Comparison of ENCODE assay signal across 1 cellular context in the genomic region with DNA sequence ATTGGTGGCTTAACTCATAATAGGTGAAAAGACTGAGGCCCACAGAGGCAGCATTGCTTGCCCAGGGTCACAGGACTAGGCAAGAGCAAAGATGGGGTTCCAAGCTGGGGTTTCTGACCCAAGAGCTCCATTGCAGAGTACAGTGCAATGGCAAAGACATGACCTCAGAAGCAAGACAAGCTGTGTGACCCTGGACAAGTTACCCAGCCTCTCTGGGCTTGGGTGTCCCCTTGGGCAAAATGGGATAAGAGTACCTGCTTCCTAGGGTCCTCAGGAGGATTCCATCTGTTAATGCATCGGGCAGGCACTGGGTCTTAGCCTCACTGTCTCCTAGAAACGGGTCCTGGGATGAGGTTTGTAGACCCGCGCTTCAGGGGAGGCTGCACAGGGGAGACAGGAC.
TF ChIP-seq lines count a peak whose summit lies in the region.

No MANE protein-coding gene starts in this region.

TF ChIP-seq in K562, 482 proteins besides CTCF, POLR2A, EP300 and RAD21 (continued from another document):
- TF ChIP-seq, protein P1, sequence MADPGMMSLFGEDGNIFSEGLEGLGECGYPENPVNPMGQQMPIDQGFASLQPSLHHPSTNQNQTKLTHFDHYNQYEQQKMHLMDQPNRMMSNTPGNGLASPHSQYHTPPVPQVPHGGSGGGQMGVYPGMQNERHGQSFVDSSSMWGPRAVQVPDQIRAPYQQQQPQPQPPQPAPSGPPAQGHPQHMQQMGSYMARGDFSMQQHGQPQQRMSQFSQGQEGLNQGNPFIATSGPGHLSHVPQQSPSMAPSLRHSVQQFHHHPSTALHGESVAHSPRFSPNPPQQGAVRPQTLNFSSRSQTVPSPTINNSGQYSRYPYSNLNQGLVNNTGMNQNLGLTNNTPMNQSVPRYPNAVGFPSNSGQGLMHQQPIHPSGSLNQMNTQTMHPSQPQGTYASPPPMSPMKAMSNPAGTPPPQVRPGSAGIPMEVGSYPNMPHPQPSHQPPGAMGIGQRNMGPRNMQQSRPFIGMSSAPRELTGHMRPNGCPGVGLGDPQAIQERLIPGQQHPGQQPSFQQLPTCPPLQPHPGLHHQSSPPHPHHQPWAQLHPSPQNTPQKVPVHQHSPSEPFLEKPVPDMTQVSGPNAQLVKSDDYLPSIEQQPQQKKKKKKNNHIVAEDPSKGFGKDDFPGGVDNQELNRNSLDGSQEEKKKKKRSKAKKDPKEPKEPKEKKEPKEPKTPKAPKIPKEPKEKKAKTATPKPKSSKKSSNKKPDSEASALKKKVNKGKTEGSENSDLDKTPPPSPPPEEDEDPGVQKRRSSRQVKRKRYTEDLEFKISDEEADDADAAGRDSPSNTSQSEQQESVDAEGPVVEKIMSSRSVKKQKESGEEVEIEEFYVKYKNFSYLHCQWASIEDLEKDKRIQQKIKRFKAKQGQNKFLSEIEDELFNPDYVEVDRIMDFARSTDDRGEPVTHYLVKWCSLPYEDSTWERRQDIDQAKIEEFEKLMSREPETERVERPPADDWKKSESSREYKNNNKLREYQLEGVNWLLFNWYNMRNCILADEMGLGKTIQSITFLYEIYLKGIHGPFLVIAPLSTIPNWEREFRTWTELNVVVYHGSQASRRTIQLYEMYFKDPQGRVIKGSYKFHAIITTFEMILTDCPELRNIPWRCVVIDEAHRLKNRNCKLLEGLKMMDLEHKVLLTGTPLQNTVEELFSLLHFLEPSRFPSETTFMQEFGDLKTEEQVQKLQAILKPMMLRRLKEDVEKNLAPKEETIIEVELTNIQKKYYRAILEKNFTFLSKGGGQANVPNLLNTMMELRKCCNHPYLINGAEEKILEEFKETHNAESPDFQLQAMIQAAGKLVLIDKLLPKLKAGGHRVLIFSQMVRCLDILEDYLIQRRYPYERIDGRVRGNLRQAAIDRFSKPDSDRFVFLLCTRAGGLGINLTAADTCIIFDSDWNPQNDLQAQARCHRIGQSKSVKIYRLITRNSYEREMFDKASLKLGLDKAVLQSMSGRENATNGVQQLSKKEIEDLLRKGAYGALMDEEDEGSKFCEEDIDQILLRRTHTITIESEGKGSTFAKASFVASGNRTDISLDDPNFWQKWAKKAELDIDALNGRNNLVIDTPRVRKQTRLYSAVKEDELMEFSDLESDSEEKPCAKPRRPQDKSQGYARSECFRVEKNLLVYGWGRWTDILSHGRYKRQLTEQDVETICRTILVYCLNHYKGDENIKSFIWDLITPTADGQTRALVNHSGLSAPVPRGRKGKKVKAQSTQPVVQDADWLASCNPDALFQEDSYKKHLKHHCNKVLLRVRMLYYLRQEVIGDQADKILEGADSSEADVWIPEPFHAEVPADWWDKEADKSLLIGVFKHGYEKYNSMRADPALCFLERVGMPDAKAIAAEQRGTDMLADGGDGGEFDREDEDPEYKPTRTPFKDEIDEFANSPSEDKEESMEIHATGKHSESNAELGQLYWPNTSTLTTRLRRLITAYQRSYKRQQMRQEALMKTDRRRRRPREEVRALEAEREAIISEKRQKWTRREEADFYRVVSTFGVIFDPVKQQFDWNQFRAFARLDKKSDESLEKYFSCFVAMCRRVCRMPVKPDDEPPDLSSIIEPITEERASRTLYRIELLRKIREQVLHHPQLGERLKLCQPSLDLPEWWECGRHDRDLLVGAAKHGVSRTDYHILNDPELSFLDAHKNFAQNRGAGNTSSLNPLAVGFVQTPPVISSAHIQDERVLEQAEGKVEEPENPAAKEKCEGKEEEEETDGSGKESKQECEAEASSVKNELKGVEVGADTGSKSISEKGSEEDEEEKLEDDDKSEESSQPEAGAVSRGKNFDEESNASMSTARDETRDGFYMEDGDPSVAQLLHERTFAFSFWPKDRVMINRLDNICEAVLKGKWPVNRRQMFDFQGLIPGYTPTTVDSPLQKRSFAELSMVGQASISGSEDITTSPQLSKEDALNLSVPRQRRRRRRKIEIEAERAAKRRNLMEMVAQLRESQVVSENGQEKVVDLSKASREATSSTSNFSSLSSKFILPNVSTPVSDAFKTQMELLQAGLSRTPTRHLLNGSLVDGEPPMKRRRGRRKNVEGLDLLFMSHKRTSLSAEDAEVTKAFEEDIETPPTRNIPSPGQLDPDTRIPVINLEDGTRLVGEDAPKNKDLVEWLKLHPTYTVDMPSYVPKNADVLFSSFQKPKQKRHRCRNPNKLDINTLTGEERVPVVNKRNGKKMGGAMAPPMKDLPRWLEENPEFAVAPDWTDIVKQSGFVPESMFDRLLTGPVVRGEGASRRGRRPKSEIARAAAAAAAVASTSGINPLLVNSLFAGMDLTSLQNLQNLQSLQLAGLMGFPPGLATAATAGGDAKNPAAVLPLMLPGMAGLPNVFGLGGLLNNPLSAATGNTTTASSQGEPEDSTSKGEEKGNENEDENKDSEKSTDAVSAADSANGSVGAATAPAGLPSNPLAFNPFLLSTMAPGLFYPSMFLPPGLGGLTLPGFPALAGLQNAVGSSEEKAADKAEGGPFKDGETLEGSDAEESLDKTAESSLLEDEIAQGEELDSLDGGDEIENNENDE (IDR thresholded peaks at IDR 0.05; ENCODE audit: low read depth, low read length), result no peak
- peak; percentile 62 for TF ChIP-seq RBM25 (IDR thresholded peaks at IDR 0.05; ENCODE audit: low read depth, low read length, severe bottlenecking)
- peak; percentile 66 for TF ChIP-seq ZFP36 (IDR thresholded peaks at IDR 0.05; ENCODE audit: low read depth, low read length, partially characterized antibody)
- peak in 1 of 2 experiments; percentile 35; a peak in 1 of 4 replicates for TF ChIP-seq KDM1A (IDR thresholded peaks at IDR 0.05)
